Comparison of ENCODE assay signal across 9 cellular contexts in genomic region chr1:51421961-51422360, GRCh38.
DNase-seq lines count a peak whose midpoint lies in the region; ATAC-seq, FAIRE-seq and TF ChIP-seq lines count a peak whose summit lies in the region.
"Had no signal": no experiment of that assay in that cellular context is flagged by ENCODE, and none has a peak within 500 bp of the region (broad histone marks: within the 10 kb centered on the region; RNA-seq: fewer than 3 reads in every experiment).

No MANE protein-coding gene starts in this region.

- POLR2A ChIA-PET in BJ (lab: Charles Lee), result no interaction called here

- FAIRE-seq in H54 (lab: Jason Lieb, UNC), result peak; percentile 84

- no peaks in the 10 kb centered on the region for H3K36me3 ChIP-seq in BJ (ENCODE audit: control insufficient read depth, insufficient read depth, low read length)

- no peak overlapping the region for H3K4me3 ChIP-seq in BJ (ENCODE audit: low read depth, low read length)
- H3K4me3 ChIP-seq: upper lobe of left lung had no signal

- no peak for TF ChIP-seq CTCF in BJ (IDR thresholded peaks at IDR 0.05; ENCODE audit: insufficient read depth, low read depth, low read length)

- peak; percentile 33 for DNase-seq in BJ (ENCODE audit: low read depth)
- peak; percentile 10 for DNase-seq in H54 (ENCODE audit: insufficient read length, low spot score)
- DNase-seq in NCI-H69 (lab: John Stamatoyannopoulos, UW), result peak; percentile 28
- peak; percentile 96 for DNase-seq in cerebellar cortex (ENCODE audit: low spot score)
- DNase-seq in left kidney (ENCODE audit: low read depth, low spot score), result peak; percentile 77
- DNase-seq in stimulated activated CD4-positive, alpha-beta T cell treated with anti-CD3 and anti-CD28 coated beads, Interleukin-2, amount 100 ng/mL, for 48 hours, result no peak
- no peak for DNase-seq in COLO668 (lab: John Stamatoyannopoulos, UW; ENCODE audit: unreplicated experiment)
- DNase-seq: upper lobe of left lung had no signal

- ATAC-seq in HG03095 (IDR thresholded peaks at IDR 0.05; ENCODE audit: unreplicated experiment), result no peak

- H3K27me3 ChIP-seq in BJ (ENCODE audit: control insufficient read depth, insufficient read depth, low read length), result no peaks in the 10 kb centered on the region
- H3K27me3 ChIP-seq: upper lobe of left lung had no signal

- TF ChIP-seq POLR2A in H54 (IDR thresholded peaks at IDR 0.05; ENCODE audit: low read depth, low read length), result no peak

- CTCF ChIA-PET in BJ (lab: Yijun Ruan, JAX), result interaction anchor here (0.8 to 1.1 kb wide), 2 partner anchors 10 to 93 kb away, joined by 3 to 4 read pairs; no protein-coding TSS in a partner anchor

Comparison
In these comparisons a context has a peak if more than half of its experiments do, and no peak if none do; other contexts are left out.
1. DNase-seq: peak in BJ (single experiment), H54 (single experiment), NCI-H69 (single experiment), cerebellar cortex (single experiment) and left kidney (single experiment); none in stimulated activated CD4-positive, alpha-beta T cell treated with anti-CD3 and anti-CD28 coated beads, Interleukin-2, amount 100 ng/mL, for 48 hours (0 of 2) and COLO668 (single experiment).